ENCODE assay signal across 21 cellular contexts in the genomic region with DNA sequence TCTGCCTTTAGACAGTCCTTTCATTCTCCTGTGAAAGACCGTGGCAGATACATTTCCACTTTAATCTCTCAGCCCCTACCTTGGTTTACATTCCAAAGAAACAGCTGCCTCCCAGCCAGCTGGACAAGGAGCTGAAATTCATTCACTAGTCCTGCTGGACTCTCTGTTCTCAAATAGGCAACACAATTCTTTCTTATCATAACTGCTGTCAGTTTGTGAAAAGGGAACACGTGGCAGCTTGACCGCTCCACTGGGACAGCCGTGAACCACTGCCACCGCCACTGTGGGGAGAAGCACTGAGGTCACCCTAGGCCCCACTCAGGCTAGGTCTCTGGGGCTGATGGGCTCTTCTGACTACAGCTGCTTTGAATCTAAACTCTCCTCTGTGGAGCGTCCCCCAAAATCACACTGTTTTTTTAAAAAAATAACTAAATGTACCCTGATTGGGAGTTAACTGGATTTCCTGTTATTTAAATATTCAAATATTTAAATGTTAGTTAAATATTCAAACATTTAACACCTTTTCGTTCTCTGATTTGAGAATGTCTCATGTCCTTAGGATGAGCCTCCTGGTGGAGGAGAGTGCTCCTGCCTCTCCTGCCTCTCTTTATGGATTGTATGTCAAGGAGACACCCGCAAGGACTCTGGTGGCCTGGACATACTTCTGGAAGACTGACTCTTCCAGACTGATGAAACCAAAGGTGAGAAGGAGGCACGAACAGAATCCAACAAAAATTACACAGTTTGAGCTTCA.
DNase-seq lines count a peak whose midpoint lies in the region; ATAC-seq, FAIRE-seq and TF ChIP-seq lines count a peak whose summit lies in the region.
"Had no signal": no experiment of that assay in that cellular context is flagged by ENCODE, and none has a peak within 500 bp of the region (broad histone marks: within the 10 kb centered on the region; RNA-seq: fewer than 3 reads in every experiment).

No MANE protein-coding gene starts in this region.

- DNase-seq in astrocyte of the cerebellum (ENCODE audit: low read depth): no peak
- DNase-seq in cardiac muscle cell (ENCODE audit: low read depth in 1 of 2, low spot score in 1 of 2): peak in 1 of 2 donors; percentile 31
- DNase-seq in pancreas: peak in 5 of 6 donors; percentile 44 to 70 (median 57)
- DNase-seq in transverse colon: no peak
- no peak for DNase-seq in stimulated activated naive CD4-positive, alpha-beta T cell (lab: John Stamatoyannopoulos, UW)
- no peak for DNase-seq in NCI-H82 (lab: John Stamatoyannopoulos, UW)
- no peak for DNase-seq in RKO (ENCODE audit: low spot score)
- no peak for DNase-seq in foreskin melanocyte
- DNase-seq: activated CD4-positive, alpha-beta T cell treated with anti-CD3 and anti-CD28 coated beads, Interleukin-2, amount 50 U/mL, for 4 hours; activated naive CD4-positive, alpha-beta T cell treated with Interleukin-2 at 50 U/mL for 16 hours; activated T-cell treated with anti-CD3 and anti-CD28 coated beads for 4 hours; BE2C; Calu3; H7; kidney; NCI-H1092 treated with DMSO at 0.1 percent for 48 hours; NCI-H510A treated with DMSO at 0.1 percent for 48 hours; retina; SHP77 had no signal

- H3K27ac ChIP-seq in cardiac muscle cell (no peak overlapping the region), pancreas (peak overlapping the region in 2 of 4 donors; percentile 9 to 17), transverse colon (peak overlapping the region in 3 of 4 donors; percentile 39 to 46 (median 43))
- H3K27ac ChIP-seq: KMS-11, VCaP had no signal

- 43 to 53% methylated on average over 9 of the region's 9 CpGs for WGBS in pancreas, 2 donors
- 60 to 66% methylated on average over 7 to 9 of the region's 9 CpGs for WGBS in transverse colon (ENCODE audit: low coverage in 1 of 2), 2 donors

- ATAC-seq in pancreas: peak in 3 of 4 donors; percentile 23 to 30 (median 25)

- H3K4me3 ChIP-seq in astrocyte of the cerebellum (ENCODE audit: low read depth, low read length): no peak overlapping the region
- H3K4me3 ChIP-seq in cardiac muscle cell: no peak overlapping the region
- no peak overlapping the region for H3K4me3 ChIP-seq in pancreas
- no peak overlapping the region for H3K4me3 ChIP-seq in transverse colon

- H3K27me3 ChIP-seq in cardiac muscle cell (no peaks in the 10 kb centered on the region), pancreas (no peaks in the 10 kb centered on the region), transverse colon (no peaks in the 10 kb centered on the region)

- H3K36me3 ChIP-seq in cardiac muscle cell (no peaks in the 10 kb centered on the region), pancreas (no peaks in the 10 kb centered on the region), transverse colon (no peaks in the 10 kb centered on the region)
- H3K36me3 ChIP-seq: BE2C had no signal

- FAIRE-seq in pancreas (lab: Jason Lieb, UNC): no peak
- FAIRE-seq: kidney had no signal

- TF ChIP-seq CTCF in astrocyte of the cerebellum (IDR thresholded peaks at IDR 0.05; ENCODE audit: low read depth, low read length, missing control alignments): peak; percentile 14
- peak; percentile 17 for TF ChIP-seq CTCF in cardiac muscle cell (IDR thresholded peaks at IDR 0.05; ENCODE audit: low read depth, low read length)
- TF ChIP-seq CTCF in pancreas (IDR thresholded peaks at IDR 0.05): no peak
- no peak for TF ChIP-seq CTCF in transverse colon (IDR thresholded peaks at IDR 0.05)

- peaks cover 9% of the 10 kb centered on the region for H3K4me1 ChIP-seq in cardiac muscle cell (ENCODE audit: low read depth)
- peaks cover 48 to 52% (median 49%) of the 10 kb centered on the region in 3 donors for H3K4me1 ChIP-seq in pancreas
- H3K4me1 ChIP-seq in transverse colon: peaks cover 0 to 13% (median 2%) of the 10 kb centered on the region in 4 donors
- H3K4me1 ChIP-seq: BE2C had no signal

- in situ Hi-C loops in astrocyte of the cerebellum (cut with HindIII; ENCODE audit: low sequenced_read_pairs): loop anchor here (5.0 kb wide), 1 partner anchor 106 kb away; no protein-coding TSS in a partner anchor
- in situ Hi-C loops in transverse colon (cut with MboI; ENCODE audit: low pct_ligation_motif_present in 1 of 4, low pct_unique_long_range_greater_than_20kb in 1 of 4, low sequenced_read_pairs in 3 of 4): no loop called here

- no peak for TF ChIP-seq POLR2A in transverse colon (IDR thresholded peaks at IDR 0.05)

- intact Hi-C loops in pancreas (cut with DNase I): no loop called here
- intact Hi-C loops in transverse colon (cut with DNase I; ENCODE audit: low total_unique reads): no loop called here

- no peak for TF ChIP-seq EP300 in transverse colon (IDR thresholded peaks at IDR 0.05; ENCODE audit: low read depth)

- H3K9me3 ChIP-seq in cardiac muscle cell (ENCODE audit: low read depth) (no peaks in the 10 kb centered on the region), pancreas (no peaks in the 10 kb centered on the region), transverse colon (no peaks in the 10 kb centered on the region)
- H3K9me3 ChIP-seq: BE2C had no signal

Comparison
In these comparisons a context has a peak if more than half of its experiments do, and no peak if none do; other contexts are left out.
1. DNase-seq: peak in pancreas (5 of 6); none in astrocyte of the cerebellum (single experiment), transverse colon (single experiment), stimulated activated naive CD4-positive, alpha-beta T cell (0 of 6), NCI-H82 (single experiment), RKO (single experiment) and foreskin melanocyte (single experiment).
2. CTCF ChIP-seq: peak in astrocyte of the cerebellum (single experiment) and cardiac muscle cell (single experiment); none in pancreas (0 of 4) and transverse colon (0 of 5).